25 cellular contexts compared by ENCODE assay signal in the genomic region with DNA sequence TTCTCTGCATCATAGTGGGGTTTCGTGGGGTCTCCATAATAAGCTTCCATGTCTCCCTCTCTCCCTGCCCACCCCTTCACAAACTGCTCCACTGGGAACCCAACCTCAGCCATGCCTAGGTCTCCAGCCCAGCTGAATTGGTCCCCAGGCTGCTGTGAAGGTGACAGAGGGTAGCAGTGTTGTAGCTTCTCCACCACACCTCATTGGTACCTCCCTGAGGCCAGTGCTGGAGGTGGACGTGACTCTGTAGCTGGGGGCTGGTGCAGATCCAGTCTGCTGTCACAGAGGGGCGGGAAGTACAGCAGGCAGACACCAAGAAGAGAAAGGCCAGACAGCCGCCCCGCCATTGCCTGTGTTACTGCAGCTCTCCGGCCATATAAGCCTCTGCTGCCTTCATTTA.
A peak's percentile ranks its signal among the peaks of the same experiment; 100 is the strongest.
DNase-seq lines count a peak whose midpoint lies in the region; ATAC-seq and TF ChIP-seq lines count a peak whose summit lies in the region.
"Had no signal": no experiment of that assay in that cellular context is flagged by ENCODE, and none has a peak within 500 bp of the region (broad histone marks: within the 10 kb centered on the region; RNA-seq: fewer than 3 reads in every experiment).

No MANE protein-coding gene starts in this region.

- H3K36me3 Mint-ChIP-seq in activated CD8-positive, alpha-beta memory T cell treated with anti-CD3 and anti-CD28 coated beads, Interleukin-2, amount 10 ng/mL, durations not matched to agents 7 days and 5 days: no peaks in the 10 kb centered on the region
- H3K36me3 Mint-ChIP-seq in progenitor cell of endocrine pancreas (ENCODE audit: insufficient read depth): peaks cover 27% of the 10 kb centered on the region

- CTCF ChIA-PET in activated CD8-positive, alpha-beta memory T cell treated with anti-CD3 and anti-CD28 coated beads, Interleukin-2, amount 10 ng/mL, durations not matched to agents 7 days and 5 days (lab: Charles Lee): no interaction called here

- H3K27ac Mint-ChIP-seq in activated CD8-positive, alpha-beta memory T cell treated with anti-CD3 and anti-CD28 coated beads, Interleukin-2, amount 10 ng/mL, durations not matched to agents 7 days and 5 days: no peak overlapping the region
- peak overlapping the region; percentile 50 for H3K27ac Mint-ChIP-seq in progenitor cell of endocrine pancreas
- H3K27ac Mint-ChIP-seq: B cell, HFFc6 had no signal

- no peaks in the 10 kb centered on the region for H3K27me3 Mint-ChIP-seq in activated CD8-positive, alpha-beta memory T cell treated with anti-CD3 and anti-CD28 coated beads, Interleukin-2, amount 10 ng/mL, durations not matched to agents 7 days and 5 days
- no peaks in the 10 kb centered on the region for H3K27me3 Mint-ChIP-seq in progenitor cell of endocrine pancreas
- H3K27me3 Mint-ChIP-seq: B cell; CD8-positive, alpha-beta memory T cell had no signal

- TF ChIP-seq CTCF in progenitor cell of endocrine pancreas (IDR thresholded peaks at IDR 0.05; ENCODE audit: unreplicated experiment): no peak

- peak; percentile 29 for DNase-seq in activated CD8-positive, alpha-beta memory T cell treated with anti-CD3 and anti-CD28 coated beads, Interleukin-2, amount 50 U/mL, for 48 hours
- DNase-seq in activated CD8-positive, alpha-beta memory T cell treated with anti-CD3 and anti-CD28 coated beads, Interleukin-2, amount 10 ng/mL, durations not matched to agents 7 days and 5 days: no peak
- no peak for DNase-seq in progenitor cell of endocrine pancreas (ENCODE audit: low spot score, unreplicated experiment)
- DNase-seq in ureter (ENCODE audit: low spot score): peak; percentile 27
- DNase-seq in NCI-H69 (lab: John Stamatoyannopoulos, UW): no peak
- DNase-seq in nucleus accumbens (lab: John Stamatoyannopoulos, UW): no peak
- DNase-seq: Calu3; CD8-positive, alpha-beta memory T cell; DMS153; DND-41; HFFc6; Kasumi-1; MV-4-11; NCI-H1105; NCI-H146; NCI-H2029; NCI-H446 treated with DMSO at 0.1 percent for 48 hours; NCI-H526; PC-9; SHP77 had no signal

- ATAC-seq in activated CD8-positive, alpha-beta memory T cell treated with anti-CD3 and anti-CD28 coated beads, Interleukin-2, amount 10 ng/mL, durations not matched to agents 7 days and 5 days: no peak
- ATAC-seq in esophagus mucosa: peak; percentile 3
- ATAC-seq in HG03378 (IDR thresholded peaks at IDR 0.05; ENCODE audit: unreplicated experiment): no peak
- ATAC-seq: K562 had no signal

- no peaks in the 10 kb centered on the region for H3K9me3 Mint-ChIP-seq in activated CD8-positive, alpha-beta memory T cell treated with anti-CD3 and anti-CD28 coated beads, Interleukin-2, amount 10 ng/mL, durations not matched to agents 7 days and 5 days (ENCODE audit: low read depth)
- H3K9me3 Mint-ChIP-seq in progenitor cell of endocrine pancreas (ENCODE audit: low read depth): no peaks in the 10 kb centered on the region
- H3K9me3 Mint-ChIP-seq: CD8-positive, alpha-beta memory T cell; HFFc6 had no signal

- no peaks in the 10 kb centered on the region for H3K4me1 Mint-ChIP-seq in activated CD8-positive, alpha-beta memory T cell treated with anti-CD3 and anti-CD28 coated beads, Interleukin-2, amount 10 ng/mL, durations not matched to agents 7 days and 5 days
- H3K4me1 Mint-ChIP-seq in progenitor cell of endocrine pancreas (ENCODE audit: low read depth): no peaks in the 10 kb centered on the region
- H3K4me1 Mint-ChIP-seq: B cell; CD14-positive monocyte; CD8-positive, alpha-beta memory T cell had no signal

- no peak overlapping the region for H3K4me3 Mint-ChIP-seq in activated CD8-positive, alpha-beta memory T cell treated with anti-CD3 and anti-CD28 coated beads, Interleukin-2, amount 10 ng/mL, durations not matched to agents 7 days and 5 days
- H3K4me3 Mint-ChIP-seq in progenitor cell of endocrine pancreas (ENCODE audit: low read depth): no peak overlapping the region
- H3K4me3 Mint-ChIP-seq: B cell; CD14-positive monocyte; CD8-positive, alpha-beta memory T cell; HFFc6 had no signal

Comparison
In these comparisons a context has a peak if more than half of its experiments do, and no peak if none do; other contexts are left out.
1. DNase-seq: peak in activated CD8-positive, alpha-beta memory T cell treated with anti-CD3 and anti-CD28 coated beads, Interleukin-2, amount 50 U/mL, for 48 hours (single experiment) and ureter (single experiment); none in activated CD8-positive, alpha-beta memory T cell treated with anti-CD3 and anti-CD28 coated beads, Interleukin-2, amount 10 ng/mL, durations not matched to agents 7 days and 5 days (single experiment), progenitor cell of endocrine pancreas (single experiment), NCI-H69 (single experiment) and nucleus accumbens (0 of 56).